ENCODE assay signal across 26 cellular contexts in the genomic region with DNA sequence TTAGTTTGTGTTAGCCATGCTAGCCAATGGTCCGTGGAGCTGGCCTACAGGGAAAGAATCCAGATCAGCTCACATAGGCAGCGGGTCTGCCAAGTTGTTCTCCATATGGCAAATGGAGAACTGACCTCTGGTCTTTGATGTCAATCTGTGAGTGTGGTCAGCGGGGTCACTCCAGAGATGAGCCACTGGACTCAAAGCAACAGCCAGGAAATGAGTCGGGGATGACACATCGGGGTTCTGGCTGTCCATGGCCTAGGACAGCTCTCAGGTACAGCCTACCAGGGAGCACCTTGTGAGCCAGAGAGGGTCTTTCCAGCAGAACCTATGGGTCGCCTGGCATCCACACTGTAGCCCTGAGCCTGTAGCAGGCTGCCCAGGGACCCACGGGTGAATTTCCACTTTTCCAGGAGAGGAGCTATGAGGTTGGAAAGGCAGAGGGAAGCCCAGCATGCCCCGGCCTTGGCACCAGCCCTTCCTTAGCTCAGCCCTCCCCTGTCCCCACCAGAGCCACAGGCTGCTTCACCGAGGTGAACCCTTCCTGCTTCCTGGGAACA.
DNase-seq lines count a peak whose midpoint lies in the region; ATAC-seq, FAIRE-seq and TF ChIP-seq lines count a peak whose summit lies in the region.
"Had no signal": no experiment of that assay in that cellular context is flagged by ENCODE, and none has a peak within 500 bp of the region (broad histone marks: within the 10 kb centered on the region; RNA-seq: fewer than 3 reads in every experiment).

No MANE protein-coding gene starts in this region.

- H3K56ac ChIP-seq in H1 (replicated peaks; ENCODE audit: insufficient read length, low read depth, low read length): no peak overlapping the region

- no peaks in the 10 kb centered on the region for H3K79me2 ChIP-seq in H1 (ENCODE audit: control insufficient read depth in 1 of 2, insufficient read depth in 2 of 2, low read length in 2 of 2)

- H3K4me1 Mint-ChIP-seq in CD4-positive, alpha-beta T cell (ENCODE audit: low read depth): no peaks in the 10 kb centered on the region
- no peaks in the 10 kb centered on the region for H3K4me1 Mint-ChIP-seq in activated T-helper 17 cell treated with anti-CD3 and anti-CD28 coated beads, Interleukin-2, amount 50 U/mL, for 72 hours
- H3K4me1 Mint-ChIP-seq: CD4-positive, CD25-positive, alpha-beta regulatory T cell had no signal

- no peak overlapping the region for H3K4me3 ChIP-seq in H1 (ENCODE audit: extremely low read depth in 1 of 4, insufficient read depth in 2 of 4, low read depth in 3 of 4, low read length in 4 of 4)
- no peak overlapping the region for H3K4me3 ChIP-seq in neuronal stem cell (ENCODE audit: low read length in 2 of 2)
- H3K4me3 ChIP-seq: GM12878 had no signal

- H3K14ac ChIP-seq in H1 (ENCODE audit: insufficient read length): no peak overlapping the region
- no peak overlapping the region for H3K14ac ChIP-seq in neuronal stem cell (ENCODE audit: low read length)

- no peak for TF ChIP-seq RAD21 in H1 (IDR thresholded peaks at IDR 0.05 in 1 of 2, conservative IDR thresholded peaks at IDR 0.05 in 1 of 2; ENCODE audit: low read depth in 2 of 2, low read length in 2 of 2)

- H4K8ac ChIP-seq in H1 (ENCODE audit: extremely low read depth, insufficient read depth, low read length) (no peak overlapping the region), neuronal stem cell (ENCODE audit: low read depth, low read length) (no peak overlapping the region)

- 91% methylated on average over 8 of the region's 9 CpGs; no CpG with 5 or more reads in 1 of the 2 experiments for WGBS in H1 (ENCODE audit: extremely low coverage in 1 of 2, insufficient coverage in 1 of 2, insufficient read length in 1 of 2, insufficient replicate concordance in 2 of 2, low coverage in 1 of 2, low lambda C conversion rate in 2 of 2, missing lambda C conversion rate in 1 of 2), 2 experiments
- no CpG with 5 or more reads among the region's 9 CpGs for WGBS in neuronal stem cell (ENCODE audit: extremely low coverage in 2 of 2, insufficient read length in 2 of 2, insufficient replicate concordance in 1 of 2), 2 donors

- H3K79me1 ChIP-seq in H1 (ENCODE audit: low read depth, low read length) (no peaks in the 10 kb centered on the region), neuronal stem cell (ENCODE audit: low read depth, low read length) (no peaks in the 10 kb centered on the region)

- H4K20me1 ChIP-seq in H1 (replicated peaks in 1 of 2; ENCODE audit: control insufficient read depth in 1 of 2, insufficient read depth in 2 of 2, low read length in 2 of 2): no peaks in the 10 kb centered on the region

- H3K36me3 Mint-ChIP-seq in CD4-positive, alpha-beta T cell (ENCODE audit: low read depth): no peaks in the 10 kb centered on the region
- H3K36me3 Mint-ChIP-seq in activated T-helper 17 cell treated with anti-CD3 and anti-CD28 coated beads, Interleukin-2, amount 50 U/mL, for 72 hours (ENCODE audit: low read depth): no peaks in the 10 kb centered on the region
- H3K36me3 Mint-ChIP-seq: CD4-positive, CD25-positive, alpha-beta regulatory T cell had no signal

- H2BK15ac ChIP-seq in H1 (ENCODE audit: low read length) (0 out of 2 replicates have a peak overlapping the region, but pooled peaks have one; percentile 9), neuronal stem cell (ENCODE audit: low read length) (peak overlapping the region; percentile 70)

- TF ChIP-seq EP300 in H1 (IDR thresholded peaks at IDR 0.05; ENCODE audit: borderline replicate concordance in 1 of 2, low read depth in 2 of 2, low read length in 2 of 2): no peak

- intact Hi-C loops in CD4-positive, alpha-beta T cell (cut with DNase I, micrococcal nuclease): no loop called here

- ATAC-seq in CD4-positive, alpha-beta T cell (ENCODE audit: poor library complexity): no peak
- no peak for ATAC-seq in activated T-helper 17 cell treated with anti-CD3 and anti-CD28 coated beads, Interleukin-2, amount 50 U/mL, for 72 hours (replicated peaks)
- ATAC-seq: GM12878, HepG2, PC-3 had no signal

- no peak for TF ChIP-seq CTCF in H1 (IDR thresholded peaks at IDR 0.05; ENCODE audit: control extremely low read depth in 1 of 3, insufficient read depth in 1 of 3, low read depth in 1 of 3, low read length in 3 of 3)
- no peak for TF ChIP-seq CTCF in CD4-positive, alpha-beta T cell (IDR thresholded peaks at IDR 0.05)

- H3K27ac ChIP-seq in H1 (ENCODE audit: low read depth, low read length): no peak overlapping the region
- H3K27ac ChIP-seq in neuronal stem cell (replicated peaks; ENCODE audit: low read length): no peak overlapping the region
- no peak overlapping the region for H3K27ac ChIP-seq in CD4-positive, alpha-beta T cell (ENCODE audit: low read depth, low read length)

- peak; percentile 49 for DNase-seq in ELR (ENCODE audit: low read depth)
- peak; percentile 50 for DNase-seq in M059J (ENCODE audit: low read depth)
- DNase-seq in H1 (ENCODE audit: low read depth in 1 of 2, low spot score in 2 of 2): no peak
- DNase-seq in neuronal stem cell (ENCODE audit: low spot score): no peak
- DNase-seq in CD4-positive, alpha-beta T cell: no peak
- DNase-seq in occipital lobe (lab: John Stamatoyannopoulos, UW): no peak
- DNase-seq in frontal cortex (ENCODE audit: low spot score in 2 of 2): no peak
- DNase-seq: CD4-positive, CD25-positive, alpha-beta regulatory T cell; DMS53; GDM1; Karpas-422; NCI-H1105 treated with DMSO at 0.1 percent for 48 hours; NCI-H146; NCI-H1930; NCI-H2107; NCI-H524; NCI-H82; NK-92 treated with Interleukin-12 subunit alpha and Interleukin-12 subunit beta, amount 100 ng/mL, for 24 hours; PC-3; RPMI8226; SHP77 treated with DMSO at 0.1 percent for 48 hours had no signal

- H3K9me3 ChIP-seq in H1 (ENCODE audit: insufficient read depth in 2 of 2, low read depth in 1 of 2, low read length in 1 of 2): peaks cover 3 to 7% of the 10 kb centered on the region in 2 experiments; a peak in 1 of 4 replicates
- H3K9me3 ChIP-seq in neuronal stem cell (replicated peaks in 1 of 2; ENCODE audit: control insufficient read depth in 2 of 2, insufficient read depth in 1 of 2, low read depth in 1 of 2, low read length in 2 of 2): no peaks in the 10 kb centered on the region
- H3K9me3 ChIP-seq in CD4-positive, alpha-beta T cell (ENCODE audit: control insufficient read depth, low read length): no peaks in the 10 kb centered on the region

- H3K9ac ChIP-seq in H1 (replicated peaks in 1 of 4; ENCODE audit: extremely low read depth in 1 of 4, low read depth in 3 of 4, low read length in 3 of 4): no peak overlapping the region
- H3K9ac ChIP-seq in neuronal stem cell (ENCODE audit: low read depth, low read length, poor library complexity): no peak overlapping the region

- no peak overlapping the region for H3K27ac Mint-ChIP-seq in CD4-positive, alpha-beta T cell
- H3K27ac Mint-ChIP-seq in activated T-helper 17 cell treated with anti-CD3 and anti-CD28 coated beads, Interleukin-2, amount 50 U/mL, for 72 hours: no peak overlapping the region

- POLR2A ChIA-PET in H1 (lab: Charles Lee; ENCODE audit: partially characterized antibody): no interaction called here
- POLR2A ChIA-PET in CD4-positive, alpha-beta T cell (lab: Charles Lee): no interaction called here

- H2BK12ac ChIP-seq in H1 (ENCODE audit: low read depth, low read length) (no peak overlapping the region), neuronal stem cell (ENCODE audit: low read length) (no peak overlapping the region)

- no peaks in the 10 kb centered on the region; a peak in 1 of 7 replicates for H3K27me3 ChIP-seq in H1 (replicated peaks in 1 of 4; ENCODE audit: control insufficient read depth in 3 of 4, extremely low read depth in 1 of 4, insufficient read depth in 3 of 4, low read length in 3 of 4)
- no peaks in the 10 kb centered on the region for H3K27me3 ChIP-seq in neuronal stem cell (ENCODE audit: control insufficient read depth in 3 of 3, insufficient read depth in 3 of 3, low read depth in 1 of 3, low read length in 3 of 3)
- no peaks in the 10 kb centered on the region for H3K27me3 ChIP-seq in CD4-positive, alpha-beta T cell (ENCODE audit: control insufficient read depth, insufficient read depth, low read length)

- H3K4me1 ChIP-seq in H1 (replicated peaks in 1 of 4; ENCODE audit: control insufficient read depth in 3 of 4, insufficient read depth in 4 of 4, low read length in 3 of 4) (peaks cover 0 to 3% (median 0%) of the 10 kb centered on the region in 4 experiments; a peak in 2 of 7 replicates), neuronal stem cell (ENCODE audit: control insufficient read depth in 2 of 2, insufficient read depth in 1 of 2, low read depth in 1 of 2, low read length in 2 of 2) (peaks cover 0 to 6% of the 10 kb centered on the region in 2 donors)

- no peaks in the 10 kb centered on the region for H3K23me2 ChIP-seq in H1 (ENCODE audit: low read depth, low read length)

- H2AFZ ChIP-seq in H1 (ENCODE audit: low read length) (no peak overlapping the region), neuronal stem cell (ENCODE audit: low read length) (no peak overlapping the region)

- H2BK20ac ChIP-seq in H1 (ENCODE audit: low read length): no peak overlapping the region

- H3K27me3 Mint-ChIP-seq in CD4-positive, alpha-beta T cell: no peaks in the 10 kb centered on the region
- no peaks in the 10 kb centered on the region for H3K27me3 Mint-ChIP-seq in activated T-helper 17 cell treated with anti-CD3 and anti-CD28 coated beads, Interleukin-2, amount 50 U/mL, for 72 hours

- H3K36me3 ChIP-seq in H1 (ENCODE audit: control insufficient read depth in 2 of 4, insufficient read depth in 4 of 4, low read length in 3 of 4): no peaks in the 10 kb centered on the region
- no peaks in the 10 kb centered on the region for H3K36me3 ChIP-seq in neuronal stem cell (replicated peaks in 1 of 2; ENCODE audit: control insufficient read depth in 2 of 2, insufficient read depth in 2 of 2, low read length in 2 of 2)

- H3K18ac ChIP-seq in H1 (ENCODE audit: extremely low read depth, low read length) (no peak overlapping the region), neuronal stem cell (ENCODE audit: low read length) (peak overlapping the region; percentile 79)

- no peaks in the 10 kb centered on the region for H3K9me3 Mint-ChIP-seq in CD4-positive, alpha-beta T cell
- H3K9me3 Mint-ChIP-seq in activated T-helper 17 cell treated with anti-CD3 and anti-CD28 coated beads, Interleukin-2, amount 50 U/mL, for 72 hours: no peaks in the 10 kb centered on the region

- H4K91ac ChIP-seq in H1 (replicated peaks; ENCODE audit: insufficient read length, low read length) (no peak overlapping the region), neuronal stem cell (ENCODE audit: low read depth, low read length, poor library complexity) (no peak overlapping the region)

- no peak overlapping the region for H2BK5ac ChIP-seq in H1 (ENCODE audit: low read depth, low read length)
- peak overlapping the region; percentile 15 for H2BK5ac ChIP-seq in neuronal stem cell (ENCODE audit: low read length)

- H2AK5ac ChIP-seq in H1 (ENCODE audit: low read depth, low read length): no peak overlapping the region
- H2AK5ac ChIP-seq in neuronal stem cell (ENCODE audit: low read depth, low read length): no peak overlapping the region

- CTCF ChIA-PET in H1 (lab: Charles Lee; ENCODE audit: partially characterized antibody): interaction anchor here (0.6 to 6.0 kb wide), 4 partner anchors 14 to 280 kb away, joined by 3 to 42 read pairs (median 6); no protein-coding TSS in a partner anchor
- CTCF ChIA-PET in CD4-positive, alpha-beta T cell (lab: Charles Lee): no interaction called here

- H3K4ac ChIP-seq in H1 (replicated peaks; ENCODE audit: insufficient read length, low read depth, low read length) (no peak overlapping the region), neuronal stem cell (ENCODE audit: low read length) (no peak overlapping the region)

- H3K4me2 ChIP-seq in H1 (ENCODE audit: insufficient read depth in 1 of 2, low read depth in 2 of 2, low read length in 2 of 2): no peak overlapping the region
- H3K4me2 ChIP-seq in neuronal stem cell (ENCODE audit: insufficient read depth, low read length, poor library complexity, severe bottlenecking): no peak overlapping the region

- H3K23ac ChIP-seq in H1 (ENCODE audit: insufficient read length) (no peak overlapping the region), neuronal stem cell (ENCODE audit: low read depth, low read length, poor library complexity) (no peak overlapping the region)

- TF ChIP-seq POLR2A in H1 (IDR thresholded peaks at IDR 0.05; ENCODE audit: control extremely low read depth in 1 of 2, low read depth in 2 of 2, low read length in 2 of 2): no peak

- no peak overlapping the region for H3K4me3 Mint-ChIP-seq in CD4-positive, alpha-beta T cell
- no peak overlapping the region for H3K4me3 Mint-ChIP-seq in activated T-helper 17 cell treated with anti-CD3 and anti-CD28 coated beads, Interleukin-2, amount 50 U/mL, for 72 hours
- H3K4me3 Mint-ChIP-seq: CD4-positive, CD25-positive, alpha-beta regulatory T cell had no signal

- no peak overlapping the region for H4K5ac ChIP-seq in H1 (ENCODE audit: insufficient read length, low read depth, low read length)

- H2BK120ac ChIP-seq in H1 (replicated peaks; ENCODE audit: low read depth, low read length): no peak overlapping the region
- peak overlapping the region; percentile 69 for H2BK120ac ChIP-seq in neuronal stem cell (ENCODE audit: low read depth, low read length)

- no peak for FAIRE-seq in H1 (lab: Jason Lieb, UNC)
- FAIRE-seq in frontal cortex (lab: Jason Lieb, UNC): no peak
- FAIRE-seq: D721Med, GM12878, H54, HepG2 had no signal

Comparison
In these comparisons a context has a peak if more than half of its experiments do, and no peak if none do; other contexts are left out.
1. DNase-seq: peak in ELR (single experiment) and M059J (single experiment); none in H1 (0 of 2), neuronal stem cell (single experiment), CD4-positive, alpha-beta T cell (0 of 10), occipital lobe (single experiment) and frontal cortex (0 of 2).